In the genomic region with DNA sequence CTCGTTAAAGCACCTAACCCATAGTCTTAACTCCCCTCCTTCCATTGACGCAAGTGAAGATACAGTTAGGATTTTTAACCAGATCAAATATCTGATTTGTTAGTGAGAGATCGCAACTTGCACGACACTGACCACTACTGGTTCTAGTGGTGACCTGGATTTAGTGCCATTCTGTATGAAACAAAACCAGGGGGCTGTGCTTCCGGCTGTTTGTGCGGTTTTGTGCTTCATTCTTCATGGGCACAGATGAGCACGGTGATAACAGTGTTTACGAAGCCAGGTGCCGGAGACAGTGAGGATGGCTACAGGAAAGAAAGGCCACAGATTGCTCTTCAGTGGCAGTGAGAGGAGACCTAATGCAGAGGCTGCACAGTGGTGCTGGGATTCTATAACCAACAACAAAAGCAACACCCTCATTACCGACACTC, we compare ENCODE assay signal across 8 cellular contexts.
DNase-seq lines count a peak whose midpoint lies in the region; ATAC-seq and TF ChIP-seq lines count a peak whose summit lies in the region.

No MANE protein-coding gene starts in this region.

- H3K27me3 Mint-ChIP-seq in memory B cell: no peaks in the 10 kb centered on the region

- H2AFZ ChIP-seq in MM.1S (ENCODE audit: low read length) (peak overlapping the region; percentile 47), Karpas-422 (ENCODE audit: low read length) (no peak overlapping the region)

- H3K27me3 ChIP-seq in MM.1S (replicated peaks; ENCODE audit: insufficient read depth, low read length) (no peaks in the 10 kb centered on the region), Karpas-422 (ENCODE audit: low read length) (no peaks in the 10 kb centered on the region)

- H3K4me1 ChIP-seq in MM.1S (ENCODE audit: low read length) (peaks cover 30% of the 10 kb centered on the region), Karpas-422 (ENCODE audit: low read length) (no peaks in the 10 kb centered on the region)

- DNase-seq in DMS153 treated with DMSO at 0.1 percent for 48 hours (lab: John Stamatoyannopoulos, UW; ENCODE audit: unreplicated experiment) (peak; percentile 64), MM.1S (peak; percentile 96), memory B cell (ENCODE audit: low spot score in 2 of 2) (no peak), D341Med (ENCODE audit: low spot score) (no peak), Karpas-422 (no peak), NCI-H1417 treated with DMSO at 0.1 percent for 48 hours (lab: John Stamatoyannopoulos, UW) (no peak)
- DNase-seq in activated T-cell treated with anti-CD3 and anti-CD28 coated beads, Interleukin-2, amount 50 U/mL, for 1 hour: peak; percentile 60

- H4K20me1 ChIP-seq in MM.1S (ENCODE audit: insufficient read depth, low read length) (no peaks in the 10 kb centered on the region), Karpas-422 (ENCODE audit: insufficient read depth, low read depth, low read length) (no peaks in the 10 kb centered on the region)

- H3K9me3 ChIP-seq in MM.1S (replicated peaks; ENCODE audit: insufficient read depth, low read length): no peaks in the 10 kb centered on the region
- H3K9me3 ChIP-seq in Karpas-422 (ENCODE audit: low read length): no peaks in the 10 kb centered on the region

- TF ChIP-seq CTCF in MM.1S (IDR thresholded peaks at IDR 0.05; ENCODE audit: low read length): peak; percentile 71

- H3F3A ChIP-seq in MM.1S (ENCODE audit: insufficient read depth, low read length): peaks cover 9% of the 10 kb centered on the region

- H3K4me1 Mint-ChIP-seq in memory B cell: peaks cover 15% of the 10 kb centered on the region

- H3K4me3 Mint-ChIP-seq in memory B cell: peak overlapping the region; percentile 39

- H3K4me2 ChIP-seq in MM.1S (ENCODE audit: low read depth, low read length) (peak overlapping the region; percentile 51), Karpas-422 (ENCODE audit: low read depth, low read length, poor library complexity, severe bottlenecking) (no peak overlapping the region)

- no peaks in the 10 kb centered on the region for H3K9me3 Mint-ChIP-seq in memory B cell

- H3K36me3 Mint-ChIP-seq in memory B cell: peaks cover 13% of the 10 kb centered on the region

- ATAC-seq in memory B cell (ENCODE audit: low read depth): peak; percentile 44
- ATAC-seq in HG03095 (IDR thresholded peaks at IDR 0.05; ENCODE audit: unreplicated experiment): no peak

- H3K27ac Mint-ChIP-seq in memory B cell: peak overlapping the region; percentile 23

- H3K79me2 ChIP-seq in MM.1S (ENCODE audit: low read length) (no peaks in the 10 kb centered on the region), Karpas-422 (ENCODE audit: low read length) (no peaks in the 10 kb centered on the region)

- H3K9me2 ChIP-seq in MM.1S (replicated peaks; ENCODE audit: insufficient read depth, low read length) (no peaks in the 10 kb centered on the region), Karpas-422 (replicated peaks; ENCODE audit: insufficient read depth, low read length) (no peaks in the 10 kb centered on the region)

- H3K36me3 ChIP-seq in MM.1S (replicated peaks; ENCODE audit: insufficient read depth, low read length) (no peaks in the 10 kb centered on the region), Karpas-422 (ENCODE audit: insufficient read depth, low read length) (no peaks in the 10 kb centered on the region)

- H3K9ac ChIP-seq in MM.1S (ENCODE audit: low read length) (peak overlapping the region; percentile 26; the same call in 1 of the 2 replicates), Karpas-422 (ENCODE audit: low read length) (no peak overlapping the region)

- H3K4me3 ChIP-seq in MM.1S (ENCODE audit: low read length) (no peak overlapping the region), Karpas-422 (ENCODE audit: low read length) (no peak overlapping the region)

- H3K27ac ChIP-seq in MM.1S (ENCODE audit: low read length): peak overlapping the region; percentile 71; the same call in 1 of the 2 replicates
- no peak overlapping the region for H3K27ac ChIP-seq in Karpas-422 (ENCODE audit: low read length)

Comparison
In these comparisons a context has a peak if more than half of its experiments do, and no peak if none do; other contexts are left out.
1. DNase-seq: peak in DMS153 treated with DMSO at 0.1 percent for 48 hours (single experiment), MM.1S (single experiment) and activated T-cell treated with anti-CD3 and anti-CD28 coated beads, Interleukin-2, amount 50 U/mL, for 1 hour (single experiment); none in memory B cell (0 of 2), D341Med (single experiment), Karpas-422 (single experiment) and NCI-H1417 treated with DMSO at 0.1 percent for 48 hours (single experiment).